ENCODE assay signal across 1 cellular context in the genomic region with DNA sequence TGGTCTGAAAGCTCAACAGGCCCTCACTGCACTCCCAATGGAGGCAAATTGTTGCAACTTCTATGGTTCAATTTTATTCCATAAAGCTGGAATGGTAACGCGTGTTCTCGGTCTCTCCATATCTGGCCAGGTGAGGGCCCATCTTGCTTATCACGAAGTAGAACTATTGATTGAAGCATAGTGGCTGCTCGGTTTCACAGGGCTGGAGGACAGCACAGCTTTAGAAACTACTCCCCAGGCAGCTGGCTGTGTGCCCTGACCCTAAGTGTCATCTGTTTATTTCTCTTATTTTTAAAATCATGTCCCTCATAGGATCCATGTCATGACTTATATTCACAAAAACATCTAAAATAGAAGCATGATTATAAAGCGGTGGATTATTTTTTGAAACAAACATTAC.
TF ChIP-seq lines count a peak whose summit lies in the region.

No MANE protein-coding gene starts in this region.

TF ChIP-seq in GM23338, 12 proteins besides CTCF, POLR2A, EP300 and RAD21 (continued from another document):
- TF ChIP-seq, protein P1, sequence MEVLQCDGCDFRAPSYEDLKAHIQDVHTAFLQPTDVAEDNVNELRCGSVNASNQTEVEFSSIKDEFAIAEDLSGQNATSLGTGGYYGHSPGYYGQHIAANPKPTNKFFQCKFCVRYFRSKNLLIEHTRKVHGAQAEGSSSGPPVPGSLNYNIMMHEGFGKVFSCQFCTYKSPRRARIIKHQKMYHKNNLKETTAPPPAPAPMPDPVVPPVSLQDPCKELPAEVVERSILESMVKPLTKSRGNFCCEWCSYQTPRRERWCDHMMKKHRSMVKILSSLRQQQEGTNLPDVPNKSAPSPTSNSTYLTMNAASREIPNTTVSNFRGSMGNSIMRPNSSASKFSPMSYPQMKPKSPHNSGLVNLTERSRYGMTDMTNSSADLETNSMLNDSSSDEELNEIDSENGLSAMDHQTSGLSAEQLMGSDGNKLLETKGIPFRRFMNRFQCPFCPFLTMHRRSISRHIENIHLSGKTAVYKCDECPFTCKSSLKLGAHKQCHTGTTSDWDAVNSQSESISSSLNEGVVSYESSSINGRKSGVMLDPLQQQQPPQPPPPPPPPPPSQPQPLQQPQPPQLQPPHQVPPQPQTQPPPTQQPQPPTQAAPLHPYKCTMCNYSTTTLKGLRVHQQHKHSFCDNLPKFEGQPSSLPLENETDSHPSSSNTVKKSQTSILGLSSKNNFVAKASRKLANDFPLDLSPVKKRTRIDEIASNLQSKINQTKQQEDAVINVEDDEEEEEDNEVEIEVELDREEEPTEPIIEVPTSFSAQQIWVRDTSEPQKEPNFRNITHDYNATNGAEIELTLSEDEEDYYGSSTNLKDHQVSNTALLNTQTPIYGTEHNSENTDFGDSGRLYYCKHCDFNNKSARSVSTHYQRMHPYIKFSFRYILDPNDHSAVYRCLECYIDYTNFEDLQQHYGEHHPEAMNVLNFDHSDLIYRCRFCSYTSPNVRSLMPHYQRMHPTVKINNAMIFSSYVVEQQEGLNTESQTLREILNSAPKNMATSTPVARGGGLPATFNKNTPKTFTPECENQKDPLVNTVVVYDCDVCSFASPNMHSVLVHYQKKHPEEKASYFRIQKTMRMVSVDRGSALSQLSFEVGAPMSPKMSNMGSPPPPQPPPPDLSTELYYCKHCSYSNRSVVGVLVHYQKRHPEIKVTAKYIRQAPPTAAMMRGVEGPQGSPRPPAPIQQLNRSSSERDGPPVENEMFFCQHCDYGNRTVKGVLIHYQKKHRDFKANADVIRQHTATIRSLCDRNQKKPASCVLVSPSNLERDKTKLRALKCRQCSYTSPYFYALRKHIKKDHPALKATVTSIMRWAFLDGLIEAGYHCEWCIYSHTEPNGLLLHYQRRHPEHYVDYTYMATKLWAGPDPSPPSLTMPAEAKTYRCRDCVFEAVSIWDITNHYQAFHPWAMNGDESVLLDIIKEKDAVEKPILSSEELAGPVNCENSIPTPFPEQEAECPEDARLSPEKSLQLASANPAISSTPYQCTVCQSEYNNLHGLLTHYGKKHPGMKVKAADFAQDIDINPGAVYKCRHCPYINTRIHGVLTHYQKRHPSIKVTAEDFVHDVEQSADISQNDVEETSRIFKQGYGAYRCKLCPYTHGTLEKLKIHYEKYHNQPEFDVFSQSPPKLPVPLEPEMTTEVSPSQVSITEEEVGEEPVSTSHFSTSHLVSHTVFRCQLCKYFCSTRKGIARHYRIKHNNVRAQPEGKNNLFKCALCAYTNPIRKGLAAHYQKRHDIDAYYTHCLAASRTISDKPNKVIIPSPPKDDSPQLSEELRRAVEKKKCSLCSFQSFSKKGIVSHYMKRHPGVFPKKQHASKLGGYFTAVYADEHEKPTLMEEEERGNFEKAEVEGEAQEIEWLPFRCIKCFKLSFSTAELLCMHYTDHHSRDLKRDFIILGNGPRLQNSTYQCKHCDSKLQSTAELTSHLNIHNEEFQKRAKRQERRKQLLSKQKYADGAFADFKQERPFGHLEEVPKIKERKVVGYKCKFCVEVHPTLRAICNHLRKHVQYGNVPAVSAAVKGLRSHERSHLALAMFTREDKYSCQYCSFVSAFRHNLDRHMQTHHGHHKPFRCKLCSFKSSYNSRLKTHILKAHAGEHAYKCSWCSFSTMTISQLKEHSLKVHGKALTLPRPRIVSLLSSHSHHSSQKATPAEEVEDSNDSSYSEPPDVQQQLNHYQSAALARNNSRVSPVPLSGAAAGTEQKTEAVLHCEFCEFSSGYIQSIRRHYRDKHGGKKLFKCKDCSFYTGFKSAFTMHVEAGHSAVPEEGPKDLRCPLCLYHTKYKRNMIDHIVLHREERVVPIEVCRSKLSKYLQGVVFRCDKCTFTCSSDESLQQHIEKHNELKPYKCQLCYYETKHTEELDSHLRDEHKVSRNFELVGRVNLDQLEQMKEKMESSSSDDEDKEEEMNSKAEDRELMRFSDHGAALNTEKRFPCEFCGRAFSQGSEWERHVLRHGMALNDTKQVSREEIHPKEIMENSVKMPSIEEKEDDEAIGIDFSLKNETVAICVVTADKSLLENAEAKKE (CRISPR knock-in tag; IDR thresholded peaks at IDR 0.05), result no peak
- no peak for TF ChIP-seq ZNF331 (CRISPR knock-in tag; IDR thresholded peaks at IDR 0.05; ENCODE audit: low read depth)
- TF ChIP-seq EZH2 (IDR thresholded peaks at IDR 0.05; ENCODE audit: low read depth, unreplicated experiment), result no peak
- no peak for TF ChIP-seq STAT1 (IDR thresholded peaks at IDR 0.05; ENCODE audit: unreplicated experiment)
- no peak for TF ChIP-seq JUNB (IDR thresholded peaks at IDR 0.05; ENCODE audit: unreplicated experiment)
TF ChIP-seq in GM23338: peak in this region for 0.
